Comparison of ENCODE assay signal across 19 cellular contexts in the genomic region with DNA sequence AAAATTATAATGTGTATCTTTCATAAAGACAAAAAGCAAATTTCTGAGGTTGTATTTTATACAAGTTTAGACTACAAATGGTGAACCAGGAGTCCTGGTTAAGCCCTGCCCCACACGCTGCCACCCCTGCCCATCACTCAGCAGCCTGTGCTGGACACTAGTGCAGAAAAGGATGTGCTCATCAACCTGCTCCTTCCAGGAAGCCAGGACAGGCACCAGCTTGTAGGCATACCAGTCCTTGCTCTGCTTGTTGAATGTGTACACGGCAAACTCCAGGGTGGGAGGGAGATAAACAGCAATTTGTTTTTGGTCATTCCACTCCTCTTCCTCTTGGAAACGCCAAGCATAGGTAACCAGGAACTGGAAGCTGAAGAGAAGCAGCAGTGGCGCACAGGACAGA. TPM values are rescaled to one million over a fixed set of nuclear protein-coding genes. Genes with fewer than 3 reads are reported as not detected.
"Had no signal": no experiment of that assay in that cellular context is flagged by ENCODE, and none has a peak within 500 bp of the region (broad histone marks: within the 10 kb centered on the region; RNA-seq: fewer than 3 reads in every experiment).

No MANE protein-coding gene starts in this region.

- H3K4me3 ChIP-seq: gastrocnemius medialis, heart right ventricle, mucosa of descending colon, right atrium auricular region had no signal

- H3K4me1 ChIP-seq: gastrocnemius medialis, heart right ventricle, right atrium auricular region had no signal

- DNase-seq: gastrocnemius medialis; heart right ventricle; hypothalamus; mucosa of descending colon; naive thymus-derived CD8-positive, alpha-beta T cell; small intestine; stimulated activated CD4-positive, alpha-beta T cell treated with anti-CD3 and anti-CD28 coated beads, Interleukin-12 subunit alpha, Interleukin-12 subunit beta, amount 100 ng/mL, for 4 hours; stimulated activated naive CD4-positive, alpha-beta T cell; trophoblast cell had no signal

- H3K9me3 Mint-ChIP-seq: dendritic cell treated with granulocyte-macrophage colony-stimulating factor and Interleukin-4, amounts not matched to agents 40 ng/mL and 50 ng/mL, for 4 days; naive thymus-derived CD8-positive, alpha-beta T cell had no signal

- ATAC-seq: esophagus mucosa; gastrocnemius medialis; heart right ventricle; left lobe of liver; mucosa of descending colon; naive thymus-derived CD8-positive, alpha-beta T cell had no signal

- H3K9me3 ChIP-seq: gastrocnemius medialis, heart right ventricle, mucosa of descending colon, right atrium auricular region had no signal

- H3K36me3 Mint-ChIP-seq: naive thymus-derived CD8-positive, alpha-beta T cell had no signal

- H3K27me3 ChIP-seq: gastrocnemius medialis, right atrium auricular region had no signal

- H3K27ac ChIP-seq: gastrocnemius medialis, heart right ventricle, right atrium auricular region had no signal

- H3K27ac Mint-ChIP-seq: dendritic cell treated with granulocyte-macrophage colony-stimulating factor and Interleukin-4, amounts not matched to agents 40 ng/mL and 50 ng/mL, for 4 days had no signal

- H3K36me3 ChIP-seq: gastrocnemius medialis, heart right ventricle, right atrium auricular region had no signal

- H3K4me3 Mint-ChIP-seq: dendritic cell treated with granulocyte-macrophage colony-stimulating factor and Interleukin-4, amounts not matched to agents 40 ng/mL and 50 ng/mL, for 4 days; naive thymus-derived CD8-positive, alpha-beta T cell had no signal

- H3K4me1 Mint-ChIP-seq: naive thymus-derived CD8-positive, alpha-beta T cell had no signal

RNA-seq across cellular contexts. Expression of gene CST9L, which starts 18.1 kb away (rescaled TPM):
- total RNA-seq: endothelial cell of umbilical vein; esophagus mucosa; fibroblast of lung; gastrocnemius medialis; heart right ventricle; left lobe of liver; lower leg skin; mucosa of descending colon; naive thymus-derived CD8-positive, alpha-beta T cell; osteocyte; posterior vena cava; right atrium auricular region; urinary bladder had no signal

RNA-seq across cellular contexts. Expression of gene CST9, which starts 55.5 kb away (rescaled TPM):
- total RNA-seq: endothelial cell of umbilical vein; esophagus mucosa; fibroblast of lung; gastrocnemius medialis; heart right ventricle; left lobe of liver; lower leg skin; mucosa of descending colon; naive thymus-derived CD8-positive, alpha-beta T cell; osteocyte; posterior vena cava; right atrium auricular region; urinary bladder had no signal

RNA-seq across cellular contexts. Expression of gene CST8, which starts 59.3 kb away (rescaled TPM):
- total RNA-seq: endothelial cell of umbilical vein; esophagus mucosa; fibroblast of lung; gastrocnemius medialis; heart right ventricle; left lobe of liver; lower leg skin; mucosa of descending colon; naive thymus-derived CD8-positive, alpha-beta T cell; osteocyte; posterior vena cava; right atrium auricular region; urinary bladder had no signal
